Comparison of ENCODE assay signal across 1 cellular context in the genomic region with DNA sequence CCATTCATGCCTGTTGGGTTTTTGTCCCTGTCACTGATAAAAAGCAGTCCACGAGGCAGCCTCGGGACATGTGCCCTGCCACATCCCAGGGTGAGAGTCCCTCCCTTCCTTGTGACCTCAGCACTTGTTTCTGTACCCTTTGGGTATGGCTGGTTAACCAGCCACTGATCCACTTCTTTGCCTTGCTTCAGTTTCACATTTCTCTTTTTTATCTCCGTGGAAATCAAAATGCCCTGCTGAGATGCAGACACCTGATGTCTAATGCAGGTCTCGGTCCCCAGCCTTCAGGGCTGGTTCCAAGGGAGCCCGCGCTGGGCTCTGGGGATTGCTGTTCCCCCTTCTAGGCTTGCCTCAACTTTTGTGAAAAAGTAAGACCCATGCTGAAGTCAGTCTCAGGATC.
TF ChIP-seq lines count a peak whose summit lies in the region.

No MANE protein-coding gene starts in this region.

TF ChIP-seq in GM23338, 12 proteins besides CTCF, POLR2A, EP300 and RAD21 (continued from another document):
- TF ChIP-seq ZNF462 (CRISPR knock-in tag; IDR thresholded peaks at IDR 0.05) (no peak), STAT1 (IDR thresholded peaks at IDR 0.05; ENCODE audit: unreplicated experiment) (no peak), CREB1 (CRISPR knock-in tag; IDR thresholded peaks at IDR 0.05; ENCODE audit: low read depth) (no peak)
- TF ChIP-seq, protein P1, sequence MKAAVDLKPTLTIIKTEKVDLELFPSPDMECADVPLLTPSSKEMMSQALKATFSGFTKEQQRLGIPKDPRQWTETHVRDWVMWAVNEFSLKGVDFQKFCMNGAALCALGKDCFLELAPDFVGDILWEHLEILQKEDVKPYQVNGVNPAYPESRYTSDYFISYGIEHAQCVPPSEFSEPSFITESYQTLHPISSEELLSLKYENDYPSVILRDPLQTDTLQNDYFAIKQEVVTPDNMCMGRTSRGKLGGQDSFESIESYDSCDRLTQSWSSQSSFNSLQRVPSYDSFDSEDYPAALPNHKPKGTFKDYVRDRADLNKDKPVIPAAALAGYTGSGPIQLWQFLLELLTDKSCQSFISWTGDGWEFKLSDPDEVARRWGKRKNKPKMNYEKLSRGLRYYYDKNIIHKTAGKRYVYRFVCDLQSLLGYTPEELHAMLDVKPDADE (IDR thresholded peaks at IDR 0.05): no peak
TF ChIP-seq in GM23338: peak in this region for 0.
